In the genomic region with DNA sequence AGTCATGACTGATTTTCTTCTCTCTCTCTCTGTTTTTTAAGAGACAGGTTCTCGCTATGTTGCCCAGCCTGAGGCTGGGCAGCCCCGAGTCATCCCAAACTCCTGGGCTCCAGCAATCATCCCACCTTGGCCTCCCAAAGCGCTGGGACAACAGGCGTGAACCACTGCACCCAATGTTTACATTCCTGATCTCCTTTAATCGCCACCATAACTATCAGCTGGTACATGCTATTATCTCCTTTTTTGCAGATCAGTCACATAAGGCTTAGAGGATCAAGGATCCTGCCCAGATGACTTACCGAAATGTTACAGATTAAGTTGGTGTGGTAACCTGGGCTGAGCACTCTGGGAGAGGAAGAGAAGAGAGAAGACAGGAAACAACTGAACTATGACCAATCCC, we compare ENCODE assay signal across 13 cellular contexts. TPM values are rescaled to one million over a fixed set of nuclear protein-coding genes. Genes with fewer than 3 reads are reported as not detected.
DNase-seq lines count a peak whose midpoint lies in the region; ATAC-seq, FAIRE-seq and TF ChIP-seq lines count a peak whose summit lies in the region.
"Had no signal": no experiment of that assay in that cellular context is flagged by ENCODE, and none has a peak within 500 bp of the region (broad histone marks: within the 10 kb centered on the region; RNA-seq: fewer than 3 reads in every experiment).

No MANE protein-coding gene starts in this region.

- peak overlapping the region; percentile 24 for H3K4me3 Mint-ChIP-seq in activated T-helper 1 cell treated with anti-CD3 and anti-CD28 coated beads, Interleukin-12 subunit alpha, Interleukin-12 subunit beta, Interleukin-2, Interleukin-4 antibody, amounts not matched to agents 30 ng/mL and 10 ng/mL and 1 ng/mL, durations not matched to agents 14 hours and 24 hours and 36 hours

- H3K36me3 ChIP-seq in BLaER1 (peaks cover 25% of the 10 kb centered on the region; the same call in 1 of the 2 replicates), keratinocyte (ENCODE audit: control insufficient read depth in 2 of 2, extremely low read depth in 1 of 2, insufficient read depth in 2 of 2, low read length in 2 of 2) (peaks cover 0 to 2% of the 10 kb centered on the region in 2 experiments)
- H3K36me3 ChIP-seq: ascending aorta had no signal

- H3K27ac ChIP-seq in BLaER1 (no peak overlapping the region), keratinocyte (ENCODE audit: control insufficient read depth, insufficient read depth, low read length) (no peak overlapping the region)

- peaks cover 12% of the 10 kb centered on the region for H3K36me3 Mint-ChIP-seq in activated T-helper 1 cell treated with anti-CD3 and anti-CD28 coated beads, Interleukin-12 subunit alpha, Interleukin-12 subunit beta, Interleukin-2, Interleukin-4 antibody, amounts not matched to agents 30 ng/mL and 10 ng/mL and 1 ng/mL, durations not matched to agents 14 hours and 24 hours and 36 hours (ENCODE audit: low read depth)

- H3K4me1 ChIP-seq in BLaER1 (peaks cover 19% of the 10 kb centered on the region), keratinocyte (ENCODE audit: control insufficient read depth, extremely low read depth, insufficient read depth, low read length) (peaks cover 16% of the 10 kb centered on the region)

- H3K4me1 Mint-ChIP-seq in activated T-helper 1 cell treated with anti-CD3 and anti-CD28 coated beads, Interleukin-12 subunit alpha, Interleukin-12 subunit beta, Interleukin-2, Interleukin-4 antibody, amounts not matched to agents 30 ng/mL and 10 ng/mL and 1 ng/mL, durations not matched to agents 14 hours and 24 hours and 36 hours (ENCODE audit: low read depth) = peaks cover 29% of the 10 kb centered on the region

- H3K9ac ChIP-seq in BLaER1 (no peak overlapping the region), keratinocyte (ENCODE audit: control insufficient read depth, extremely low read depth, insufficient read depth, low read length) (no peak overlapping the region)

- dilution Hi-C loops in keratinocyte (cut with MboI; ENCODE audit: extremely low pct_ligation_motif_present, low sequenced_read_pairs) = no loop called here

- peaks cover 19% of the 10 kb centered on the region for H3K27me3 Mint-ChIP-seq in activated T-helper 1 cell treated with anti-CD3 and anti-CD28 coated beads, Interleukin-12 subunit alpha, Interleukin-12 subunit beta, Interleukin-2, Interleukin-4 antibody, amounts not matched to agents 30 ng/mL and 10 ng/mL and 1 ng/mL, durations not matched to agents 14 hours and 24 hours and 36 hours (ENCODE audit: insufficient read depth)

- H3K9me3 ChIP-seq in BLaER1 = peaks cover 22% of the 10 kb centered on the region
- H3K9me3 ChIP-seq in keratinocyte (ENCODE audit: control insufficient read depth, low read depth, low read length) = no peaks in the 10 kb centered on the region
- H3K9me3 ChIP-seq: ascending aorta had no signal

- FAIRE-seq in keratinocyte (lab: Jason Lieb, UNC) = no peak
- FAIRE-seq: HTR-8/SVneo had no signal

- ATAC-seq in GM21381 (IDR thresholded peaks at IDR 0.05; ENCODE audit: unreplicated experiment) = no peak
- no peak for ATAC-seq in GM18909 (IDR thresholded peaks at IDR 0.05; ENCODE audit: poor library complexity, unreplicated experiment)
- ATAC-seq: activated CD4-positive, CD25-positive, alpha-beta regulatory T cell treated with anti-CD3 and anti-CD28 coated beads, Interleukin-2, amount 50 U/mL, for 24 hours had no signal

- peak; percentile 16 for DNase-seq in ELF-1 (ENCODE audit: low read depth, low spot score)
- no peak for DNase-seq in activated T-helper 1 cell treated with anti-CD3 and anti-CD28 coated beads, Interleukin-12 subunit alpha, Interleukin-12 subunit beta, Interleukin-2, Interleukin-4 antibody, amounts not matched to agents 30 ng/mL and 10 ng/mL and 1 ng/mL, durations not matched to agents 14 hours and 24 hours and 36 hours (ENCODE audit: low spot score)
- no peak for DNase-seq in keratinocyte (ENCODE audit: low read depth, low spot score)
- DNase-seq in NCI-H187 treated with DMSO at 0.1 percent for 48 hours (lab: John Stamatoyannopoulos, UW) = no peak
- no peak for DNase-seq in ureter (ENCODE audit: low spot score)
- DNase-seq: islet precursor cell, NCI-H226 had no signal

- H3K9me3 Mint-ChIP-seq in activated T-helper 1 cell treated with anti-CD3 and anti-CD28 coated beads, Interleukin-12 subunit alpha, Interleukin-12 subunit beta, Interleukin-2, Interleukin-4 antibody, amounts not matched to agents 30 ng/mL and 10 ng/mL and 1 ng/mL, durations not matched to agents 14 hours and 24 hours and 36 hours = no peaks in the 10 kb centered on the region

- H3K4me2 ChIP-seq in BLaER1 (peak overlapping the region; percentile 89), keratinocyte (ENCODE audit: control insufficient read depth, extremely low read depth, insufficient read depth, low read depth, low read length) (peak overlapping the region; percentile 92)

- no peaks in the 10 kb centered on the region for H4K20me1 ChIP-seq in BLaER1
- no peaks in the 10 kb centered on the region for H4K20me1 ChIP-seq in keratinocyte (ENCODE audit: control insufficient read depth, extremely low read depth, insufficient read depth, low read length)

- H3K79me2 ChIP-seq in keratinocyte (ENCODE audit: control insufficient read depth, insufficient read depth, low read length) = peaks cover 21% of the 10 kb centered on the region

- intact Hi-C loops in activated T-helper 1 cell treated with anti-CD3 and anti-CD28 coated beads, Interleukin-12 subunit alpha, Interleukin-12 subunit beta, Interleukin-2, Interleukin-4 antibody, amounts not matched to agents 30 ng/mL and 10 ng/mL and 1 ng/mL, durations not matched to agents 14 hours and 24 hours and 36 hours (cut with micrococcal nuclease) = loop anchor here (5.0 to 10.0 kb wide), 2 partner anchors 202 to 324 kb away; a partner anchor contains a TSS

- no peak for TF ChIP-seq CTCF in keratinocyte (optimal IDR thresholded peaks at IDR 0.05 in 1 of 3, IDR thresholded peaks at IDR 0.05 in 1 of 3, conservative IDR thresholded peaks at IDR 0.05 in 1 of 3; ENCODE audit: extremely low read depth in 1 of 3, insufficient read depth in 2 of 3, low read length in 3 of 3)

- H2AFZ ChIP-seq in keratinocyte (ENCODE audit: control insufficient read depth, low read length) = no peak overlapping the region

- H3K4me3 ChIP-seq in BLaER1 (peak overlapping the region; percentile 83), keratinocyte (ENCODE audit: control insufficient read depth in 2 of 3, extremely low read depth in 1 of 3, insufficient read depth in 2 of 3, low read depth in 1 of 3, low read length in 3 of 3) (no peak overlapping the region)

- H3K27ac Mint-ChIP-seq in activated T-helper 1 cell treated with anti-CD3 and anti-CD28 coated beads, Interleukin-12 subunit alpha, Interleukin-12 subunit beta, Interleukin-2, Interleukin-4 antibody, amounts not matched to agents 30 ng/mL and 10 ng/mL and 1 ng/mL, durations not matched to agents 14 hours and 24 hours and 36 hours = no peak overlapping the region

- no peaks in the 10 kb centered on the region for H3K9me1 ChIP-seq in keratinocyte (ENCODE audit: control insufficient read depth, extremely low read depth, insufficient read depth, low read length)

- no peaks in the 10 kb centered on the region for H3K27me3 ChIP-seq in BLaER1
- H3K27me3 ChIP-seq in keratinocyte (ENCODE audit: control insufficient read depth, extremely low read depth, insufficient read depth, low read length) = no peaks in the 10 kb centered on the region
- H3K27me3 ChIP-seq: ascending aorta had no signal

RNA-seq across cellular contexts. Expression of a gene that starts 1.5 kb away (rescaled TPM):
- 9.9 and 10.1 TPM in 2 replicates for total RNA-seq in activated T-helper 1 cell treated with anti-CD3 and anti-CD28 coated beads, Interleukin-12 subunit alpha, Interleukin-12 subunit beta, Interleukin-2, Interleukin-4 antibody, amounts not matched to agents 30 ng/mL and 10 ng/mL and 1 ng/mL, durations not matched to agents 14 hours and 24 hours and 36 hours
- polyA plus RNA-seq in keratinocyte = 13.7 to 20.4 TPM (median 14.4 TPM) in 3 replicates
- 9.2 TPM for polyA plus RNA-seq in keratinocyte (2011; ENCODE audit: low read depth)
- 9.9 and 21.3 TPM in 2 replicates for polyA plus RNA-seq in keratinocyte (2011; cell fraction: cytosol; rRNA removed)
- polyA plus RNA-seq in keratinocyte (2011; cell fraction: nucleus; rRNA removed) = 8.8 and 13.4 TPM in 2 replicates
- 9.9 and 11.4 TPM in 2 replicates for polyA plus RNA-seq in keratinocyte (2012; ENCODE audit: low replicate concordance)
- polyA minus RNA-seq in keratinocyte = 10.7 to 29.0 TPM (median 21.7 TPM) in 3 replicates
- polyA minus RNA-seq in keratinocyte (2011; cell fraction: cytosol; rRNA and poly(A)+ RNA removed) = 11.7 TPM
- polyA minus RNA-seq in keratinocyte (2011; cell fraction: nucleus; rRNA and poly(A)+ RNA removed) = 7.7 and 18.7 TPM in 2 replicates
- 34.6 TPM for total RNA-seq in ureter
